25 cellular contexts compared by ENCODE assay signal in the genomic region with DNA sequence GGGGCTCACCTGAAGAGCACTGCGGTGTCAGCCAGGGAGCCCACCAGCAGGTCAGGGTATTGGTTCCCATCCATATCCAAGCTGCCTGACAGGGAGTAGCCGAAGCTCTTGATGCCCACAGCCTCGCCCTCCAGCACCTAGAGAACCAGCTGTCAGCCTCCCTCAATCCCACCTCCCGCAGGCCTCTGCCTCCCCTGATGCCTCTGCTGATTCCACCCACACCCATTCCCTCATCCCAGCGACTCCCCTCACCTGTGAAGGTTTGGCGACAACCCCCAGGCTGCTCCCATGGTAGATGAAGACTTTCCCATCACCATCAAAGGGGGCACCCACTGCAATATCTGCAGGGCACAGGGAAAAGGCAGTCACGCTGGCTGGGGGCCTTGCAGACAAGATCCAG. TPM values are rescaled to one million over a fixed set of nuclear protein-coding genes. Genes with fewer than 3 reads are reported as not detected.
"Had no signal": no experiment of that assay in that cellular context is flagged by ENCODE, and none has a peak within 500 bp of the region (broad histone marks: within the 10 kb centered on the region; RNA-seq: fewer than 3 reads in every experiment).

No MANE protein-coding gene starts in this region.

- DNase-seq: activated CD4-positive, alpha-beta T cell treated with anti-CD3 and anti-CD28 coated beads for 1 hour; activated CD4-positive, alpha-beta T cell treated with anti-CD3 and anti-CD28 coated beads, Interleukin-2, amount 50 U/mL, for 1 hour; activated CD8-positive, alpha-beta T cell treated with anti-CD3 and anti-CD28 coated beads, Interleukin-2, amount 10 ng/mL, durations not matched to agents 7 days and 5 days; activated naive CD4-positive, alpha-beta T cell treated with Interleukin-2 at 50 U/mL for 16 hours; activated naive CD8-positive, alpha-beta T cell treated with anti-CD3 and anti-CD28 coated beads, Interleukin-2, amount 50 U/mL, for 24 hours; body of pancreas; effector CD4-positive, alpha-beta T cell; erythroblast; foreskin fibroblast; mammary epithelial cell; midbrain; natural killer cell; stimulated activated CD4-positive, alpha-beta T cell treated with anti-CD3 and anti-CD28 coated beads, Interleukin-2, amount 100 ng/mL, for 48 hours; stimulated activated CD8-positive, alpha-beta memory T cell treated with anti-CD3 and anti-CD28 coated beads, Interleukin-4, amount 100 ng/mL, for 48 hours; stimulated activated naive CD4-positive, alpha-beta T cell; T-cell had no signal

- H3K27ac ChIP-seq: body of pancreas, cardiac muscle cell, left lung, ovary, VCaP had no signal

- H3K4me1 ChIP-seq: body of pancreas, left lung had no signal

- H3K4me3 ChIP-seq: body of pancreas, cardiac muscle cell, left lung, ovary, psoas muscle, smooth muscle cell, thoracic aorta had no signal

- ATAC-seq: activated CD8-positive, alpha-beta T cell treated with anti-CD3 and anti-CD28 coated beads, Interleukin-2, amount 10 ng/mL, durations not matched to agents 7 days and 5 days; activated naive CD8-positive, alpha-beta T cell treated with anti-CD3 and anti-CD28 coated beads, Interleukin-2, amount 50 U/mL, for 24 hours; activated T-helper 17 cell treated with anti-CD3 and anti-CD28 coated beads, Interleukin-2, amount 50 U/mL, for 72 hours; body of pancreas; left lung; natural killer cell; psoas muscle; right cardiac atrium; T-cell had no signal

- H3K36me3 ChIP-seq: ovary had no signal

- H3K9me3 ChIP-seq: body of pancreas, left lung, ovary, psoas muscle, thoracic aorta had no signal

- H3K27me3 ChIP-seq: body of pancreas, cardiac muscle cell, left lung, ovary had no signal

RNA-seq across cellular contexts. Expression of a gene that starts 22.5 kb away (rescaled TPM):
- total RNA-seq: smooth muscle cell had no signal
